Comparison of ENCODE assay signal across 2 cellular contexts in genomic region chr4:53680168-53680567, GRCh38.
TF ChIP-seq lines count a peak whose summit lies in the region.

No MANE protein-coding gene starts in this region.

TF ChIP-seq in IMR-90, 13 proteins besides CTCF, POLR2A, EP300 and RAD21 (continued from another document):
- TF ChIP-seq ELK1 (IDR thresholded peaks at IDR 0.05; ENCODE audit: borderline replicate concordance, low read depth, low read length), result no peak
- no peak for TF ChIP-seq USF2 (IDR thresholded peaks at IDR 0.05; ENCODE audit: low read depth, low read length)
- TF ChIP-seq RCOR1 (IDR thresholded peaks at IDR 0.05; ENCODE audit: insufficient replicate concordance, low read length), result no peak
- no peak for TF ChIP-seq NFE2L2 (IDR thresholded peaks at IDR 0.05; ENCODE audit: low read depth, low read length)
- TF ChIP-seq MXI1 (IDR thresholded peaks at IDR 0.05; ENCODE audit: borderline replicate concordance, low read depth, low read length), result no peak
- TF ChIP-seq MAZ (IDR thresholded peaks at IDR 0.05; ENCODE audit: borderline replicate concordance, low read depth, low read length), result no peak
- TF ChIP-seq BHLHE40 (IDR thresholded peaks at IDR 0.05; ENCODE audit: low read depth, low read length), result no peak
- no peak for TF ChIP-seq SMC3 (IDR thresholded peaks at IDR 0.05; ENCODE audit: low read depth, low read length)
- TF ChIP-seq FOS (IDR thresholded peaks at IDR 0.05; ENCODE audit: low read depth, low read length), result no peak
- no peak for TF ChIP-seq RFX5 (IDR thresholded peaks at IDR 0.05; ENCODE audit: low read depth, low read length)

TF ChIP-seq in K562, 482 proteins besides CTCF, POLR2A, EP300 and RAD21 (continued from another document):
- TF ChIP-seq MGA (IDR thresholded peaks at IDR 0.05), result no peak
- TF ChIP-seq MAFK (IDR thresholded peaks at IDR 0.05; ENCODE audit: low read length), result no peak
- TF ChIP-seq NR2F6 (CRISPR knock-in tag; IDR thresholded peaks at IDR 0.05), result no peak
